Comparison of ENCODE assay signal across 9 cellular contexts in the genomic region with DNA sequence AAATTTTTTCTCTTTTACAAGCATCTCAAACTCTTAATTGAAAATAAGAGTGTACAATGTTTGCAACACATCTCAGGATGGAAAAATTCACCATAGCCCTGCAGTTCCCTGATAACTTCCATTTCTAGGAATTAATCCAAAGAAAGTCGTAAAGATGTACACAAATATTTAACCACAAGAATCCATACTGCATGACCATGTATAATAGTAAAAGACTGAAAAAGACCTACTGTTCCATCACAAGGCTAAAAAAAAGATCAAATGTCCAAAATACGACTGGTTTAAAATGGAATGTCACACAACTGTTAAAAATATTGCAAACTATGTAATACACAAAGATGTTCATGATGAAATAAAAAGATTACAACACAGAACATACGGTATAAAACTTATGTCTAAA.
"Had no signal": no experiment of that assay in that cellular context is flagged by ENCODE, and none has a peak within 500 bp of the region (broad histone marks: within the 10 kb centered on the region; RNA-seq: fewer than 3 reads in every experiment).

No MANE protein-coding gene starts in this region.

- H3K4me3 Mint-ChIP-seq: activated naive CD8-positive, alpha-beta T cell treated with anti-CD3 and anti-CD28 coated beads, Interleukin-2, amount 10 ng/mL, durations not matched to agents 7 days and 5 days; activated T-helper 1 cell treated with anti-CD3 and anti-CD28 coated beads, Interleukin-12 subunit alpha, Interleukin-12 subunit beta, Interleukin-2, Interleukin-4 antibody, amounts not matched to agents 30 ng/mL and 10 ng/mL and 1 ng/mL, durations not matched to agents 14 hours and 24 hours and 36 hours; T-helper 2 cell treated with Interferon-gamma antibody and Interleukin-4, amounts not matched to agents 5 μg/mL and 100 μg/mL, for 36 hours had no signal

- H3K36me3 Mint-ChIP-seq: naive B cell had no signal

- H3K9me3 Mint-ChIP-seq: activated naive CD8-positive, alpha-beta T cell treated with anti-CD3 and anti-CD28 coated beads, Interleukin-2, amount 10 ng/mL, durations not matched to agents 7 days and 5 days; activated T-helper 1 cell treated with anti-CD3 and anti-CD28 coated beads, Interleukin-12 subunit alpha, Interleukin-12 subunit beta, Interleukin-2, Interleukin-4 antibody, amounts not matched to agents 30 ng/mL and 10 ng/mL and 1 ng/mL, durations not matched to agents 14 hours and 24 hours and 36 hours; naive B cell; T-helper 2 cell treated with Interferon-gamma antibody and Interleukin-4, amounts not matched to agents 5 μg/mL and 100 μg/mL, for 36 hours had no signal

- H3K27ac Mint-ChIP-seq: activated T-helper 1 cell treated with anti-CD3 and anti-CD28 coated beads, Interleukin-12 subunit alpha, Interleukin-12 subunit beta, Interleukin-2, Interleukin-4 antibody, amounts not matched to agents 30 ng/mL and 10 ng/mL and 1 ng/mL, durations not matched to agents 14 hours and 24 hours and 36 hours; T-helper 2 cell treated with Interferon-gamma antibody and Interleukin-4, amounts not matched to agents 5 μg/mL and 100 μg/mL, for 36 hours had no signal

- DNase-seq: activated CD4-positive, CD25-positive, alpha-beta regulatory T cell; activated naive CD8-positive, alpha-beta T cell treated with anti-CD3 and anti-CD28 coated beads, Interleukin-2, amount 10 ng/mL, durations not matched to agents 7 days and 5 days; aorta; dermis blood vessel endothelial cell; naive B cell; stimulated activated CD4-positive, alpha-beta T cell treated with anti-CD3 and anti-CD28 coated beads, Interleukin-1b, Interleukin-23, amount 100 ng/mL, for 48 hours; stomach had no signal

- H3K27me3 Mint-ChIP-seq: activated naive CD8-positive, alpha-beta T cell treated with anti-CD3 and anti-CD28 coated beads, Interleukin-2, amount 10 ng/mL, durations not matched to agents 7 days and 5 days; naive B cell had no signal
